Comparison of ENCODE assay signal across 20 cellular contexts in genomic region chr17:74782571-74782970, GRCh38. TPM values are rescaled to one million over a fixed set of nuclear protein-coding genes. Genes with fewer than 3 reads are reported as not detected.
DNase-seq lines count a peak whose midpoint lies in the region; ATAC-seq and TF ChIP-seq lines count a peak whose summit lies in the region.
"Had no signal": no experiment of that assay in that cellular context is flagged by ENCODE, and none has a peak within 500 bp of the region (broad histone marks: within the 10 kb centered on the region; RNA-seq: fewer than 3 reads in every experiment).

No MANE protein-coding gene starts in this region.

- peaks cover 26% of the 10 kb centered on the region for H3K36me3 Mint-ChIP-seq in T-helper 1 cell treated with Interleukin-12 subunit alpha and Interleukin-12 subunit beta and Interleukin-4 antibody, amounts not matched to agents 30 μg/mL and 1 μg/mL, for 36 hours (ENCODE audit: low read depth)
- H3K36me3 Mint-ChIP-seq in CD14-positive monocyte: peaks cover 68 to 69% of the 10 kb centered on the region in 2 donors
- peaks cover 3% of the 10 kb centered on the region; the same call in 1 of the 2 replicates for H3K36me3 Mint-ChIP-seq in WTC11
- H3K36me3 Mint-ChIP-seq in Calu3 (ENCODE audit: insufficient read depth, unreplicated experiment): no peaks in the 10 kb centered on the region

- H3K27ac ChIP-seq in layer of hippocampus (ENCODE audit: low read depth, low read length): peak overlapping the region; percentile 83
- H3K27ac ChIP-seq: 22Rv1 had no signal

- POLR2A ChIA-PET in WTC11 (lab: Charles Lee): no interaction called here

- DNase-seq in T-helper 1 cell: no peak
- DNase-seq in CD14-positive monocyte (ENCODE audit: low spot score): no peak
- no peak for DNase-seq in WTC11 (ENCODE audit: low spot score)
- DNase-seq in NCI-H2107 (lab: John Stamatoyannopoulos, UW): no peak
- no peak for DNase-seq in Calu3
- DNase-seq in activated CD8-positive, alpha-beta memory T cell treated with anti-CD3 and anti-CD28 coated beads, Interleukin-2, amount 50 U/mL, for 48 hours: no peak
- DNase-seq: BE2C; COR-L47; EL; GOT3; NCI-H187; NCI-H2171; NCI-H446 treated with DMSO at 0.1 percent for 48 hours; NK-92 treated with Interleukin-12 subunit alpha and Interleukin-12 subunit beta, amount 100 ng/mL, for 24 hours; OCI-M1 had no signal

- ATAC-seq in WTC11: no peak
- ATAC-seq: K562 had no signal

- intact Hi-C loops in CD14-positive monocyte (cut with micrococcal nuclease) (no loop called here), Calu3 (cut with micrococcal nuclease; ENCODE audit: unreplicated experiment) (loop anchor here (5.0 kb wide), 1 partner anchor 35 kb away; the partner anchor contains the start of gene NHERF1)

- H3K27ac Mint-ChIP-seq in T-helper 1 cell treated with Interleukin-12 subunit alpha and Interleukin-12 subunit beta and Interleukin-4 antibody, amounts not matched to agents 30 μg/mL and 1 μg/mL, for 36 hours: peak overlapping the region; percentile 24
- H3K27ac Mint-ChIP-seq in CD14-positive monocyte (peak overlapping the region in 6 of 7 donors; percentile 73 to 100 (median 88)), WTC11 (peak overlapping the region; percentile 68), Calu3 (ENCODE audit: unreplicated experiment) (no peak overlapping the region)

- CTCF ChIA-PET in WTC11 (lab: Charles Lee) (interaction anchor here (1.0 to 2.1 kb wide), 3 partner anchors 11 to 37 kb away, joined by 4 to 14 read pairs (median 11); no protein-coding TSS in a partner anchor), Calu3 (lab: Charles Lee) (interaction anchor here (0.6 kb wide), 1 partner anchor 781 kb away, joined by 3 read pairs; no protein-coding TSS in a partner anchor)

- H3K27me3 Mint-ChIP-seq in T-helper 1 cell treated with Interleukin-12 subunit alpha and Interleukin-12 subunit beta and Interleukin-4 antibody, amounts not matched to agents 30 μg/mL and 1 μg/mL, for 36 hours (ENCODE audit: low read depth): no peaks in the 10 kb centered on the region
- H3K27me3 Mint-ChIP-seq in CD14-positive monocyte (ENCODE audit: low read depth in 3 of 3) (peaks cover 0 to 4% (median 0%) of the 10 kb centered on the region in 3 donors), WTC11 (ENCODE audit: low read depth) (no peaks in the 10 kb centered on the region), Calu3 (ENCODE audit: unreplicated experiment) (no peaks in the 10 kb centered on the region)

- H3K27me3 ChIP-seq in layer of hippocampus (ENCODE audit: control insufficient read depth, insufficient read depth, low read length): no peaks in the 10 kb centered on the region
- H3K27me3 ChIP-seq: BE2C had no signal

- no peak for TF ChIP-seq CTCF in CD14-positive monocyte (IDR thresholded peaks at IDR 0.05)
- no peak for TF ChIP-seq CTCF in WTC11 (IDR thresholded peaks at IDR 0.05)
- no peak for TF ChIP-seq CTCF in Calu3 (IDR thresholded peaks at IDR 0.05; ENCODE audit: unreplicated experiment)

- BruUV-seq in Calu3 (replicated peaks; lab: Mats Ljungman, UMichigan): no TSS peak

- no peak overlapping the region for H3K4me3 Mint-ChIP-seq in T-helper 1 cell treated with Interleukin-12 subunit alpha and Interleukin-12 subunit beta and Interleukin-4 antibody, amounts not matched to agents 30 μg/mL and 1 μg/mL, for 36 hours
- H3K4me3 Mint-ChIP-seq in CD14-positive monocyte (no peak overlapping the region), WTC11 (no peak overlapping the region), Calu3 (ENCODE audit: low read depth, unreplicated experiment) (no peak overlapping the region)

- no peaks in the 10 kb centered on the region for H3K9me3 Mint-ChIP-seq in T-helper 1 cell treated with Interleukin-12 subunit alpha and Interleukin-12 subunit beta and Interleukin-4 antibody, amounts not matched to agents 30 μg/mL and 1 μg/mL, for 36 hours
- no peaks in the 10 kb centered on the region for H3K9me3 Mint-ChIP-seq in CD14-positive monocyte
- H3K9me3 Mint-ChIP-seq in WTC11: no peaks in the 10 kb centered on the region
- H3K9me3 Mint-ChIP-seq in Calu3 (ENCODE audit: low read depth, unreplicated experiment): no peaks in the 10 kb centered on the region

- peaks cover 66% of the 10 kb centered on the region for H3K4me1 Mint-ChIP-seq in T-helper 1 cell treated with Interleukin-12 subunit alpha and Interleukin-12 subunit beta and Interleukin-4 antibody, amounts not matched to agents 30 μg/mL and 1 μg/mL, for 36 hours (ENCODE audit: low read depth)
- H3K4me1 Mint-ChIP-seq in CD14-positive monocyte (peaks cover 96% of the 10 kb centered on the region), WTC11 (peaks cover 22% of the 10 kb centered on the region), Calu3 (ENCODE audit: low read depth, unreplicated experiment) (peaks cover under 1% of the 10 kb centered on the region)

TF ChIP-seq in WTC11, 78 proteins besides CTCF, POLR2A, EP300 and RAD21:
- no peak for TF ChIP-seq TEAD4 (CRISPR knock-in tag; IDR thresholded peaks at IDR 0.05)
- no peak for TF ChIP-seq ZSCAN18 (CRISPR knock-in tag; IDR thresholded peaks at IDR 0.05)
- TF ChIP-seq, protein P1, sequence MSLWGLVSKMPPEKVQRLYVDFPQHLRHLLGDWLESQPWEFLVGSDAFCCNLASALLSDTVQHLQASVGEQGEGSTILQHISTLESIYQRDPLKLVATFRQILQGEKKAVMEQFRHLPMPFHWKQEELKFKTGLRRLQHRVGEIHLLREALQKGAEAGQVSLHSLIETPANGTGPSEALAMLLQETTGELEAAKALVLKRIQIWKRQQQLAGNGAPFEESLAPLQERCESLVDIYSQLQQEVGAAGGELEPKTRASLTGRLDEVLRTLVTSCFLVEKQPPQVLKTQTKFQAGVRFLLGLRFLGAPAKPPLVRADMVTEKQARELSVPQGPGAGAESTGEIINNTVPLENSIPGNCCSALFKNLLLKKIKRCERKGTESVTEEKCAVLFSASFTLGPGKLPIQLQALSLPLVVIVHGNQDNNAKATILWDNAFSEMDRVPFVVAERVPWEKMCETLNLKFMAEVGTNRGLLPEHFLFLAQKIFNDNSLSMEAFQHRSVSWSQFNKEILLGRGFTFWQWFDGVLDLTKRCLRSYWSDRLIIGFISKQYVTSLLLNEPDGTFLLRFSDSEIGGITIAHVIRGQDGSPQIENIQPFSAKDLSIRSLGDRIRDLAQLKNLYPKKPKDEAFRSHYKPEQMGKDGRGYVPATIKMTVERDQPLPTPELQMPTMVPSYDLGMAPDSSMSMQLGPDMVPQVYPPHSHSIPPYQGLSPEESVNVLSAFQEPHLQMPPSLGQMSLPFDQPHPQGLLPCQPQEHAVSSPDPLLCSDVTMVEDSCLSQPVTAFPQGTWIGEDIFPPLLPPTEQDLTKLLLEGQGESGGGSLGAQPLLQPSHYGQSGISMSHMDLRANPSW (CRISPR knock-in tag; conservative IDR thresholded peaks at IDR 0.05; ENCODE audit: low read depth): no peak
- no peak for TF ChIP-seq ZNF219 (CRISPR knock-in tag; IDR thresholded peaks at IDR 0.05; ENCODE audit: borderline replicate concordance)
- no peak for TF ChIP-seq NR1H2 (CRISPR knock-in tag; IDR thresholded peaks at IDR 0.05)

RNA-seq across cellular contexts. Expression of gene NAT9, which starts 6.4 kb away (rescaled TPM):
- 1 to 10 TPM; 7.1 to 7.8 TPM for polyA plus RNA-seq in CD14-positive monocyte
- total RNA-seq in WTC11 (2021) (66.0 to 71.2 TPM (median 67.1 TPM) in 3 replicates), Calu3 (2022) (66.5 and 74.7 TPM in 2 replicates)

RNA-seq across cellular contexts. Expression of gene NHERF1, which starts 34.1 kb away (rescaled TPM):
- 100 to 1,000 TPM; 131 to 149 TPM for polyA plus RNA-seq in CD14-positive monocyte
- total RNA-seq in WTC11 (2021): 86.9 to 111 TPM (median 97.1 TPM) in 3 replicates
- 114 and 143 TPM in 2 replicates for total RNA-seq in Calu3 (2022)

RNA-seq across cellular contexts. Expression of gene RAB37, which starts 45.5 kb away (rescaled TPM):
- 10 to 100 TPM; 26.8 to 40.9 TPM for polyA plus RNA-seq in CD14-positive monocyte
- 8.8 to 9.4 TPM (median 8.9 TPM) in 3 replicates for total RNA-seq in WTC11 (2021)
- total RNA-seq in Calu3 (2022): 0.21 TPM in 1 of 2 replicates, not detected in the other
- total RNA-seq: RPMI7951 had no signal
